ENCODE assay signal across 1 cellular context in genomic region chr6:109478222-109478805, GRCh38.
TF ChIP-seq lines count a peak whose summit lies in the region.

No MANE protein-coding gene starts in this region.

TF ChIP-seq in WTC11, 78 proteins besides CTCF, POLR2A, EP300 and RAD21 (continued from another document):
- TF ChIP-seq, protein P1, sequence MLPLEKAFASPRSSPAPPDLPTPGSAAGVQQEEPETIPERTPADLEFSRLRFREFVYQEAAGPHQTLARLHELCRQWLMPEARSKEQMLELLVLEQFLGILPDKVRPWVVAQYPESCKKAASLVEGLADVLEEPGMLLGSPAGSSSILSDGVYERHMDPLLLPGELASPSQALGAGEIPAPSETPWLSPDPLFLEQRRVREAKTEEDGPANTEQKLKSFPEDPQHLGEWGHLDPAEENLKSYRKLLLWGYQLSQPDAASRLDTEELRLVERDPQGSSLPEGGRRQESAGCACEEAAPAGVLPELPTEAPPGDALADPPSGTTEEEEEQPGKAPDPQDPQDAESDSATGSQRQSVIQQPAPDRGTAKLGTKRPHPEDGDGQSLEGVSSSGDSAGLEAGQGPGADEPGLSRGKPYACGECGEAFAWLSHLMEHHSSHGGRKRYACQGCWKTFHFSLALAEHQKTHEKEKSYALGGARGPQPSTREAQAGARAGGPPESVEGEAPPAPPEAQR (CRISPR knock-in tag; IDR thresholded peaks at IDR 0.05) = no peak
- TF ChIP-seq ZNF671 (CRISPR knock-in tag; IDR thresholded peaks at IDR 0.05) (no peak), NR3C1 (CRISPR knock-in tag; conservative IDR thresholded peaks at IDR 0.05; ENCODE audit: low read depth) (no peak), FOXP4 (CRISPR knock-in tag; IDR thresholded peaks at IDR 0.05) (no peak), NFE2L1 (CRISPR knock-in tag; IDR thresholded peaks at IDR 0.05) (no peak)
